In genomic region chr2:6764968-6765723, GRCh38 we compare ENCODE assay signal across 15 cellular contexts.
DNase-seq lines count a peak whose midpoint lies in the region; ATAC-seq and TF ChIP-seq lines count a peak whose summit lies in the region.
"Had no signal": no experiment of that assay in that cellular context is flagged by ENCODE, and none has a peak within 500 bp of the region (broad histone marks: within the 10 kb centered on the region; RNA-seq: fewer than 3 reads in every experiment).

No MANE protein-coding gene starts in this region.

- H3F3A ChIP-seq in GM23338 (replicated peaks; ENCODE audit: low read depth), result no peaks in the 10 kb centered on the region

- H2AFZ ChIP-seq in GM23338, result no peak overlapping the region

- H3K4me2 ChIP-seq in GM23338, result peak overlapping the region; percentile 6; the same call in 1 of the 2 replicates

- H3K27ac ChIP-seq in GM23338 (ENCODE audit: low read depth), result peak overlapping the region; percentile 48; the same call in 1 of the 2 replicates
- H3K27ac ChIP-seq: SJSA1 had no signal

- H3K27me3 Mint-ChIP-seq in GM23338 (ENCODE audit: insufficient read depth, low read depth, poor library complexity), result peaks cover 2% of the 10 kb centered on the region

- H3K27me3 ChIP-seq in GM23338 (ENCODE audit: insufficient read depth), result no peaks in the 10 kb centered on the region
- H3K27me3 ChIP-seq: SJSA1 had no signal

- H3K4me1 ChIP-seq in GM23338 (ENCODE audit: insufficient read depth), result peaks cover 22% of the 10 kb centered on the region
- H3K4me1 ChIP-seq: SJSA1 had no signal

- H3K4me3 Mint-ChIP-seq in GM23338, result no peak overlapping the region
- H3K4me3 Mint-ChIP-seq: CD8-positive, alpha-beta memory T cell; T-cell had no signal

- DNase-seq in GM23338 (ENCODE audit: low spot score), result peak; percentile 59
- DNase-seq in NCI-H146 treated with DMSO at 0.1 percent for 48 hours (lab: John Stamatoyannopoulos, UW; ENCODE audit: unreplicated experiment), result peak; percentile 73
- peak; percentile 32 for DNase-seq in NCI-H774 (lab: John Stamatoyannopoulos, UW)
- peak; percentile 32 for DNase-seq in iPS-NIHi11 (ENCODE audit: low spot score)
- DNase-seq in hippocampal formation (lab: John Stamatoyannopoulos, UW), result no peak
- DNase-seq in NCI-H1092 treated with DMSO at 0.1 percent for 48 hours (lab: John Stamatoyannopoulos, UW), result no peak
- DNase-seq: CD8-positive, alpha-beta memory T cell; IMR-90; NCI-H2107; NCI-H446 treated with DMSO at 0.1 percent for 48 hours; OCI-M1; RPMI8226; T-cell had no signal

- TF ChIP-seq CTCF in GM23338 (conservative IDR thresholded peaks at IDR 0.05; ENCODE audit: low read depth in 2 of 2), result no peak

- H3K36me3 ChIP-seq in GM23338 (ENCODE audit: insufficient read depth), result no peaks in the 10 kb centered on the region
- H3K36me3 ChIP-seq: SJSA1 had no signal

- H4K20me1 ChIP-seq in GM23338 (replicated peaks; ENCODE audit: insufficient read depth), result no peaks in the 10 kb centered on the region

- H3K9me3 Mint-ChIP-seq in GM23338, result peaks cover 43% of the 10 kb centered on the region
- H3K9me3 Mint-ChIP-seq: CD8-positive, alpha-beta memory T cell; T-cell had no signal

- ATAC-seq in GM23338 (peak; percentile 90), GM19467 (IDR thresholded peaks at IDR 0.05; ENCODE audit: unreplicated experiment) (no peak)
- ATAC-seq: T-cell had no signal

- H3K27ac Mint-ChIP-seq in GM23338, result peak overlapping the region; percentile 54; the same call in 1 of the 2 replicates
- H3K27ac Mint-ChIP-seq: CD8-positive, alpha-beta memory T cell; T-cell had no signal

- H3K4me1 Mint-ChIP-seq in GM23338, result peaks cover 16% of the 10 kb centered on the region
- H3K4me1 Mint-ChIP-seq: CD8-positive, alpha-beta memory T cell; T-cell had no signal

- no peaks in the 10 kb centered on the region for H3K79me2 ChIP-seq in GM23338 (replicated peaks; ENCODE audit: insufficient read depth)

- H3K4me3 ChIP-seq in GM23338, result no peak overlapping the region
- H3K4me3 ChIP-seq: SJSA1 had no signal

- H3K36me3 Mint-ChIP-seq in GM23338 (ENCODE audit: low read depth), result peaks cover 6% of the 10 kb centered on the region; the same call in 2 of the 3 replicates
- H3K36me3 Mint-ChIP-seq: CD8-positive, alpha-beta memory T cell; T-cell had no signal

- peaks cover 7% of the 10 kb centered on the region; the same call in 1 of the 2 replicates for H3K9me2 ChIP-seq in GM23338 (ENCODE audit: insufficient read depth)

TF ChIP-seq in GM23338, 12 proteins besides CTCF, POLR2A, EP300 and RAD21:
- TF ChIP-seq POLR2AphosphoS5 (IDR thresholded peaks at IDR 0.05; ENCODE audit: low read depth) (no peak), NANOG (IDR thresholded peaks at IDR 0.05; ENCODE audit: borderline replicate concordance) (peak; percentile 76; the same call in 1 of the 2 replicates)
TF ChIP-seq in GM23338: peak in this region for 1.

Comparison
In these comparisons a context has a peak if more than half of its experiments do, and no peak if none do; other contexts are left out.
1. DNase-seq: peak in GM23338 (single experiment), NCI-H146 treated with DMSO at 0.1 percent for 48 hours (single experiment), NCI-H774 (single experiment) and iPS-NIHi11 (single experiment); none in hippocampal formation (0 of 2) and NCI-H1092 treated with DMSO at 0.1 percent for 48 hours (single experiment).